Comparison of ENCODE assay signal across 16 cellular contexts in genomic region chr14:58607131-58607531, GRCh38.
"Had no signal": no experiment of that assay in that cellular context is flagged by ENCODE, and none has a peak within 500 bp of the region (broad histone marks: within the 10 kb centered on the region; RNA-seq: fewer than 3 reads in every experiment).

No MANE protein-coding gene starts in this region.

- H3K4me3 Mint-ChIP-seq: activated CD8-positive, alpha-beta memory T cell treated with anti-CD3 and anti-CD28 coated beads, Interleukin-2, amount 10 ng/mL, durations not matched to agents 7 days and 5 days; activated T-cell treated with anti-CD3 and anti-CD28 coated beads, Interleukin-2, amount 50 U/mL, for 24 hours; dendritic cell treated with granulocyte-macrophage colony-stimulating factor and Interleukin-4, amounts not matched to agents 40 ng/mL and 50 ng/mL, for 4 days; stimulated activated naive CD8-positive, alpha-beta T cell treated with anti-CD3 and anti-CD28 coated beads, Interleukin-15, Interleukin-2, amounts not matched to agents 100 ng/mL and 50 ng/mL, for 24 hours had no signal

- H3K4me3 ChIP-seq: heart left ventricle, upper lobe of right lung had no signal

- H3K36me3 ChIP-seq: brain microvascular endothelial cell, heart left ventricle, neutrophil, upper lobe of right lung had no signal

- DNase-seq: activated CD4-positive, alpha-beta T cell treated with anti-CD3 and anti-CD28 coated beads, Interleukin-2, amount 50 U/mL, for 48 hours; activated CD4-positive, CD25-positive, alpha-beta regulatory T cell treated with anti-CD3 and anti-CD28 coated beads, Interleukin-2, amount 50 U/mL, for 72 hours; activated CD8-positive, alpha-beta memory T cell treated with anti-CD3 and anti-CD28 coated beads, Interleukin-2, amount 10 ng/mL, durations not matched to agents 7 days and 5 days; activated effector memory CD4-positive, alpha-beta T cell treated with anti-CD3 and anti-CD28 coated beads, Interleukin-2, amount 50 U/mL, for 16 hours; activated T-cell treated with anti-CD3 and anti-CD28 coated beads, Interleukin-2, amount 50 U/mL, for 24 hours; brain microvascular endothelial cell; heart left ventricle; left ventricle myocardium superior; mesendoderm; stimulated activated CD4-positive, alpha-beta T cell treated with anti-CD3 and anti-CD28 coated beads, Interleukin-4, amount 100 ng/mL, for 1 hour; T-helper 2 cell; upper lobe of right lung had no signal

- H3K27ac Mint-ChIP-seq: activated CD8-positive, alpha-beta memory T cell treated with anti-CD3 and anti-CD28 coated beads, Interleukin-2, amount 10 ng/mL, durations not matched to agents 7 days and 5 days; activated naive CD4-positive, alpha-beta T cell treated with anti-CD3 and anti-CD28 coated beads, Interleukin-2, amount 50 U/mL, for 72 hours; activated T-cell treated with anti-CD3 and anti-CD28 coated beads, Interleukin-2, amount 50 U/mL, for 24 hours; dendritic cell treated with granulocyte-macrophage colony-stimulating factor and Interleukin-4, amounts not matched to agents 40 ng/mL and 50 ng/mL, for 4 days; stimulated activated naive CD8-positive, alpha-beta T cell treated with anti-CD3 and anti-CD28 coated beads, Interleukin-15, Interleukin-2, amounts not matched to agents 100 ng/mL and 50 ng/mL, for 24 hours had no signal

- H3K4me1 ChIP-seq: heart left ventricle, upper lobe of right lung had no signal

- H3K27me3 ChIP-seq: brain microvascular endothelial cell, heart left ventricle, neutrophil, upper lobe of right lung had no signal

- H3K27me3 Mint-ChIP-seq: activated T-cell treated with anti-CD3 and anti-CD28 coated beads, Interleukin-2, amount 50 U/mL, for 24 hours; dendritic cell treated with granulocyte-macrophage colony-stimulating factor and Interleukin-4, amounts not matched to agents 40 ng/mL and 50 ng/mL, for 4 days; stimulated activated naive CD8-positive, alpha-beta T cell treated with anti-CD3 and anti-CD28 coated beads, Interleukin-15, Interleukin-2, amounts not matched to agents 100 ng/mL and 50 ng/mL, for 24 hours had no signal

- H3K9me3 ChIP-seq: heart left ventricle, neutrophil, upper lobe of right lung had no signal

- ATAC-seq: activated CD8-positive, alpha-beta memory T cell treated with anti-CD3 and anti-CD28 coated beads, Interleukin-2, amount 10 ng/mL, durations not matched to agents 7 days and 5 days; activated naive CD4-positive, alpha-beta T cell treated with anti-CD3 and anti-CD28 coated beads, Interleukin-2, amount 50 U/mL, for 72 hours; heart left ventricle; left ventricle myocardium superior; upper lobe of right lung had no signal

- H3K36me3 Mint-ChIP-seq: activated CD8-positive, alpha-beta memory T cell treated with anti-CD3 and anti-CD28 coated beads, Interleukin-2, amount 10 ng/mL, durations not matched to agents 7 days and 5 days; activated naive CD4-positive, alpha-beta T cell treated with anti-CD3 and anti-CD28 coated beads, Interleukin-2, amount 50 U/mL, for 72 hours had no signal

- H3K4me1 Mint-ChIP-seq: activated CD8-positive, alpha-beta memory T cell treated with anti-CD3 and anti-CD28 coated beads, Interleukin-2, amount 10 ng/mL, durations not matched to agents 7 days and 5 days had no signal

- H3K27ac ChIP-seq: brain microvascular endothelial cell, heart left ventricle, neutrophil, upper lobe of right lung had no signal

- H3K9me3 Mint-ChIP-seq: activated naive CD4-positive, alpha-beta T cell treated with anti-CD3 and anti-CD28 coated beads, Interleukin-2, amount 50 U/mL, for 72 hours; activated T-cell treated with anti-CD3 and anti-CD28 coated beads, Interleukin-2, amount 50 U/mL, for 24 hours; dendritic cell treated with granulocyte-macrophage colony-stimulating factor and Interleukin-4, amounts not matched to agents 40 ng/mL and 50 ng/mL, for 4 days; stimulated activated naive CD8-positive, alpha-beta T cell treated with anti-CD3 and anti-CD28 coated beads, Interleukin-15, Interleukin-2, amounts not matched to agents 100 ng/mL and 50 ng/mL, for 24 hours had no signal
